Comparison of ENCODE assay signal across 10 cellular contexts in genomic region chr19:16073988-16074387, GRCh38. TPM values are rescaled to one million over a fixed set of nuclear protein-coding genes. Genes with fewer than 3 reads are reported as not detected.
DNase-seq lines count a peak whose midpoint lies in the region; ATAC-seq and TF ChIP-seq lines count a peak whose summit lies in the region.
"Had no signal": no experiment of that assay in that cellular context is flagged by ENCODE, and none has a peak within 500 bp of the region (broad histone marks: within the 10 kb centered on the region; RNA-seq: fewer than 3 reads in every experiment).

No MANE protein-coding gene starts in this region.

- ATAC-seq in HG03460 (IDR thresholded peaks at IDR 0.05; ENCODE audit: unreplicated experiment) (no peak), GM18858 (IDR thresholded peaks at IDR 0.05; ENCODE audit: unreplicated experiment) (no peak), GM18867 (IDR thresholded peaks at IDR 0.05; ENCODE audit: unreplicated experiment) (no peak)

- TF ChIP-seq CTCF in esophagus muscularis mucosa (IDR thresholded peaks at IDR 0.05) = no peak
- TF ChIP-seq CTCF in stomach (IDR thresholded peaks at IDR 0.05) = no peak

- TF ChIP-seq EP300 in esophagus muscularis mucosa (IDR thresholded peaks at IDR 0.05) = no peak
- no peak for TF ChIP-seq EP300 in stomach (IDR thresholded peaks at IDR 0.05)

- H3K4me3 ChIP-seq in esophagus muscularis mucosa = no peak overlapping the region
- no peak overlapping the region for H3K4me3 ChIP-seq in stomach
- H3K4me3 ChIP-seq: PC-9 had no signal

- H3K4me1 ChIP-seq in esophagus muscularis mucosa (peaks cover 37 to 80% (median 78%) of the 10 kb centered on the region in 4 donors), stomach (peaks cover 30 to 80% (median 68%) of the 10 kb centered on the region in 4 donors)

- H3K36me3 ChIP-seq in esophagus muscularis mucosa (peaks cover 0 to 4% (median 0%) of the 10 kb centered on the region in 4 donors), stomach (peaks cover 0 to 9% (median 3%) of the 10 kb centered on the region in 4 donors)

- H3K36me3 Mint-ChIP-seq in activated CD4-positive, alpha-beta T cell treated with anti-CD3 and anti-CD28 coated beads, Interleukin-2, amount 10 ng/mL, durations not matched to agents 24 days and 14 days (ENCODE audit: low read depth) = peaks cover 15% of the 10 kb centered on the region
- H3K36me3 Mint-ChIP-seq in T-helper 2 cell treated with Interferon-gamma antibody and Interleukin-4, amounts not matched to agents 5 μg/mL and 100 μg/mL, for 36 hours (ENCODE audit: low read depth) = peaks cover 18% of the 10 kb centered on the region

- no peaks in the 10 kb centered on the region for H3K9me3 Mint-ChIP-seq in activated CD4-positive, alpha-beta T cell treated with anti-CD3 and anti-CD28 coated beads, Interleukin-2, amount 10 ng/mL, durations not matched to agents 24 days and 14 days
- no peaks in the 10 kb centered on the region for H3K9me3 Mint-ChIP-seq in T-helper 2 cell treated with Interferon-gamma antibody and Interleukin-4, amounts not matched to agents 5 μg/mL and 100 μg/mL, for 36 hours

- WGBS in esophagus muscularis mucosa = 28% methylated on average over 3 of the region's 3 CpGs
- WGBS in stomach, 5 donors = 54 to 73% (median 62%) methylated on average over 3 of the region's 3 CpGs

- H3K4me1 Mint-ChIP-seq in activated CD4-positive, alpha-beta T cell treated with anti-CD3 and anti-CD28 coated beads, Interleukin-2, amount 10 ng/mL, durations not matched to agents 24 days and 14 days = peaks cover 47% of the 10 kb centered on the region
- H3K4me1 Mint-ChIP-seq in T-helper 2 cell treated with Interferon-gamma antibody and Interleukin-4, amounts not matched to agents 5 μg/mL and 100 μg/mL, for 36 hours (ENCODE audit: low read depth) = peaks cover 45% of the 10 kb centered on the region

- H3K27ac ChIP-seq in esophagus muscularis mucosa (replicated peaks in 1 of 4) (peak overlapping the region; percentile 97 to 100 (median 100)), stomach (peak overlapping the region in 4 of 5 donors; percentile 94 to 100 (median 100))
- H3K27ac ChIP-seq: PC-9 had no signal

- intact Hi-C loops in activated CD4-positive, alpha-beta T cell treated with anti-CD3 and anti-CD28 coated beads, Interleukin-2, amount 10 ng/mL, durations not matched to agents 24 days and 14 days (cut with micrococcal nuclease) = loop anchor here (10.0 kb wide), 2 partner anchors 239 to 251 kb away; partner anchors contain the start of gene KLF2
- intact Hi-C loops in esophagus muscularis mucosa (cut with DNase I) (no loop called here), stomach (cut with DNase I; ENCODE audit: low total_unique reads) (no loop called here)

- peaks cover 0 to 5% (median 0%) of the 10 kb centered on the region in 4 donors for H3K27me3 ChIP-seq in esophagus muscularis mucosa
- H3K27me3 ChIP-seq in stomach = no peaks in the 10 kb centered on the region

- no peaks in the 10 kb centered on the region for H3K27me3 Mint-ChIP-seq in activated CD4-positive, alpha-beta T cell treated with anti-CD3 and anti-CD28 coated beads, Interleukin-2, amount 10 ng/mL, durations not matched to agents 24 days and 14 days
- no peaks in the 10 kb centered on the region for H3K27me3 Mint-ChIP-seq in T-helper 2 cell treated with Interferon-gamma antibody and Interleukin-4, amounts not matched to agents 5 μg/mL and 100 μg/mL, for 36 hours (ENCODE audit: low read depth)

- peak overlapping the region; percentile 30 for H3K4me3 Mint-ChIP-seq in activated CD4-positive, alpha-beta T cell treated with anti-CD3 and anti-CD28 coated beads, Interleukin-2, amount 10 ng/mL, durations not matched to agents 24 days and 14 days
- peak overlapping the region; percentile 90 for H3K4me3 Mint-ChIP-seq in T-helper 2 cell treated with Interferon-gamma antibody and Interleukin-4, amounts not matched to agents 5 μg/mL and 100 μg/mL, for 36 hours

- DNase-seq in activated CD4-positive, alpha-beta T cell treated with anti-CD3 and anti-CD28 coated beads, Interleukin-2, amount 10 ng/mL, durations not matched to agents 24 days and 14 days = peak; percentile 74
- no peak for DNase-seq in activated CD4-positive, alpha-beta T cell treated with anti-CD3 and anti-CD28 coated beads for 1 hour
- DNase-seq in T-helper 2 cell treated with Interferon-gamma antibody and Interleukin-4, amounts not matched to agents 5 μg/mL and 100 μg/mL, for 36 hours (ENCODE audit: low spot score) = no peak
- no peak for DNase-seq in esophagus muscularis mucosa (ENCODE audit: extremely low spot score)
- DNase-seq in stomach = no peak
- DNase-seq: PC-9; stimulated activated CD4-positive, alpha-beta T cell treated with anti-CD3 and anti-CD28 coated beads, Interleukin-2, amount 100 ng/mL, for 48 hours had no signal

- peak overlapping the region; percentile 88 for H3K27ac Mint-ChIP-seq in activated CD4-positive, alpha-beta T cell treated with anti-CD3 and anti-CD28 coated beads, Interleukin-2, amount 10 ng/mL, durations not matched to agents 24 days and 14 days
- peak overlapping the region; percentile 95 for H3K27ac Mint-ChIP-seq in T-helper 2 cell treated with Interferon-gamma antibody and Interleukin-4, amounts not matched to agents 5 μg/mL and 100 μg/mL, for 36 hours

- H3K9me3 ChIP-seq in esophagus muscularis mucosa = peaks cover 0 to 5% (median 0%) of the 10 kb centered on the region in 4 donors
- H3K9me3 ChIP-seq in stomach = no peaks in the 10 kb centered on the region

- no peak for TF ChIP-seq POLR2A in esophagus muscularis mucosa (IDR thresholded peaks at IDR 0.05; ENCODE audit: low read depth)
- TF ChIP-seq POLR2A in stomach (IDR thresholded peaks at IDR 0.05) = no peak

RNA-seq across cellular contexts. Expression of gene TPM4, which starts 2.3 kb away (rescaled TPM):
- 283 and 291 TPM in 2 replicates for total RNA-seq in activated CD4-positive, alpha-beta T cell treated with anti-CD3 and anti-CD28 coated beads, Interleukin-2, amount 10 ng/mL, durations not matched to agents 24 days and 14 days
- total RNA-seq in esophagus muscularis mucosa (100 to 1,000 TPM; 378 to 445 (median 414) TPM), stomach (100 to 1,000 TPM; 167 to 609 (median 275) TPM)
- polyA plus RNA-seq in stomach = 100 to 1,000 TPM; 185 to 475 (median 427) TPM

RNA-seq across cellular contexts. Expression of gene RAB8A, which starts 37.7 kb away (rescaled TPM):
- 227 and 247 TPM in 2 replicates for total RNA-seq in activated CD4-positive, alpha-beta T cell treated with anti-CD3 and anti-CD28 coated beads, Interleukin-2, amount 10 ng/mL, durations not matched to agents 24 days and 14 days
- total RNA-seq in esophagus muscularis mucosa = 10 to 100 TPM; 37.9 to 56.4 (median 42.9) TPM
- total RNA-seq in stomach = 10 to 100 TPM in 3 of 5 donors, 1 to 10 TPM in 2; 1.8 to 49.4 (median 11.2) TPM
- 10 to 100 TPM; 25.4 to 63.4 (median 39.4) TPM for polyA plus RNA-seq in stomach
